ENCODE assay signal across 8 cellular contexts in the genomic region with DNA sequence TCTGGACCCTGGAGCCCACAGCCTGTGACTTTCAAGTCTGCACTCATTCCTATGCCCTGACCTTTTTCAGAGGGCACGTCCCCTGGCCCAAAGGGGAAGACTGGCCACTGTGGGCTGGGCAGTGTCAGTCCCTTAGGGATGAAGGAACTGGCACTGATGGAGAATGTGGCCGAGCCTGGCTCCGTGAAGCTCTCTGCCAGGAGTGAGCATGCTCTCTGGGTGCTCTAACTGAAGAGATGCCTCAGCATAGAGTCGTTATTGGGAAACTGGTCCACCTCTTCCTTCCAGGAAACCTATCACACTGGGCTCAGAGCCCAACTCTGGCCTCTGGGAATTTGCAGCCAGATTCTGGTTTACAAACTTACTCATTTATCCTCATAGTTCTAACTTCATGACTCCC.
A peak's percentile ranks its signal among the peaks of the same experiment; 100 is the strongest.
DNase-seq lines count a peak whose midpoint lies in the region; ATAC-seq and TF ChIP-seq lines count a peak whose summit lies in the region.
"Not testable (repeated sequence)": the region's sequence is repeated elsewhere in the genome, so short reads cannot be mapped to it uniquely, and the experiment has no call there.

No MANE protein-coding gene starts in this region.

- DNase-seq in GF-D8 (lab: John Stamatoyannopoulos, UW) (peak; percentile 47), NCI-H226 (peak; percentile 53), cardiac fibroblast (ENCODE audit: low read depth in 2 of 2) (peak; percentile 76 to 86), fibroblast of pulmonary artery (ENCODE audit: low read depth) (peak; percentile 76), iris pigment epithelial cell (ENCODE audit: low read depth) (peak; percentile 43)
- DNase-seq in naive thymus-derived CD4-positive, alpha-beta T cell; sigmoid colon; upper lobe of left lung: not testable (repeated sequence)

- not testable (repeated sequence) for H3K9me3 ChIP-seq in naive thymus-derived CD4-positive, alpha-beta T cell (ENCODE audit: control insufficient read depth in 2 of 3, low read length in 3 of 3); sigmoid colon; upper lobe of left lung

- H3K27ac Mint-ChIP-seq in naive thymus-derived CD4-positive, alpha-beta T cell, result not testable (repeated sequence)

- H3K36me3 ChIP-seq in naive thymus-derived CD4-positive, alpha-beta T cell (ENCODE audit: control insufficient read depth in 2 of 3, insufficient read depth in 3 of 3, low read length in 3 of 3); sigmoid colon; upper lobe of left lung: not testable (repeated sequence)

- intact Hi-C loops in naive thymus-derived CD4-positive, alpha-beta T cell (cut with micrococcal nuclease), result not testable (repeated sequence)
- intact Hi-C loops in sigmoid colon (cut with DNase I), result loop anchor here (1.0 to 5.0 kb wide), 2 partner anchors 60 to 90 kb away; no protein-coding TSS in a partner anchor

- not testable (repeated sequence) for H3K36me3 Mint-ChIP-seq in naive thymus-derived CD4-positive, alpha-beta T cell

- 66 to 71% methylated on average over 4 of the region's 4 CpGs for WGBS in sigmoid colon, 2 donors
- 50 to 60% methylated on average over 2 to 4 of the region's 4 CpGs for WGBS in upper lobe of left lung, 2 donors

- H3K4me3 Mint-ChIP-seq in naive thymus-derived CD4-positive, alpha-beta T cell, result not testable (repeated sequence)

- not testable (repeated sequence) for H3K9me3 Mint-ChIP-seq in naive thymus-derived CD4-positive, alpha-beta T cell

- TF ChIP-seq EP300 in sigmoid colon (IDR thresholded peaks at IDR 0.05); upper lobe of left lung (IDR thresholded peaks at IDR 0.05): not testable (repeated sequence)

- H3K4me1 Mint-ChIP-seq in naive thymus-derived CD4-positive, alpha-beta T cell, result not testable (repeated sequence)

- not testable (repeated sequence) for H3K27ac ChIP-seq in naive thymus-derived CD4-positive, alpha-beta T cell (ENCODE audit: low read depth, low read length); upper lobe of left lung
- peak overlapping the region in 3 of 4 donors; percentile 72 to 84 (median 80) for H3K27ac ChIP-seq in sigmoid colon

- POLR2A ChIA-PET in naive thymus-derived CD4-positive, alpha-beta T cell (lab: Charles Lee), result not testable (repeated sequence)

- not testable (repeated sequence) for TF ChIP-seq POLR2A in sigmoid colon (IDR thresholded peaks at IDR 0.05); upper lobe of left lung (IDR thresholded peaks at IDR 0.05)

- peaks cover 0 to 24% (median 6%) of the 10 kb centered on the region in 5 donors for H3K27me3 Mint-ChIP-seq in naive thymus-derived CD4-positive, alpha-beta T cell

- not testable (repeated sequence) for H3K4me1 ChIP-seq in naive thymus-derived CD4-positive, alpha-beta T cell (ENCODE audit: control insufficient read depth in 2 of 2, insufficient read depth in 2 of 2, low read length in 2 of 2); upper lobe of left lung
- peaks cover 0 to 31% (median 13%) of the 10 kb centered on the region in 4 donors for H3K4me1 ChIP-seq in sigmoid colon

- ATAC-seq in naive thymus-derived CD4-positive, alpha-beta T cell, result peak; percentile 29
- peak; percentile 27 to 38 for ATAC-seq in upper lobe of left lung (ENCODE audit: low FRiP score in 2 of 2)

- not testable (repeated sequence) for H3K27me3 ChIP-seq in naive thymus-derived CD4-positive, alpha-beta T cell (ENCODE audit: control insufficient read depth in 2 of 2, insufficient read depth in 2 of 2, low read length in 2 of 2); sigmoid colon; upper lobe of left lung

- not testable (repeated sequence) for TF ChIP-seq CTCF in cardiac fibroblast (IDR thresholded peaks at IDR 0.05; ENCODE audit: low read depth, low read length); fibroblast of pulmonary artery (IDR thresholded peaks at IDR 0.05; ENCODE audit: low read length, missing control alignments); sigmoid colon (IDR thresholded peaks at IDR 0.05); upper lobe of left lung (IDR thresholded peaks at IDR 0.05)

- not testable (repeated sequence) for H3K4me3 ChIP-seq in cardiac fibroblast (replicated peaks in 1 of 2; ENCODE audit: low read depth in 2 of 2, low read length in 2 of 2); fibroblast of pulmonary artery (replicated peaks; ENCODE audit: low read depth, low read length); naive thymus-derived CD4-positive, alpha-beta T cell (ENCODE audit: low read length); sigmoid colon; upper lobe of left lung

- CTCF ChIA-PET in naive thymus-derived CD4-positive, alpha-beta T cell (lab: Charles Lee), result not testable (repeated sequence)
